ENCODE assay signal across 8 cellular contexts in genomic region chr17:386145-386876, GRCh38. TPM values are rescaled to one million over a fixed set of nuclear protein-coding genes. Genes with fewer than 3 reads are reported as not detected.
A peak's percentile ranks its signal among the peaks of the same experiment; 100 is the strongest.
DNase-seq lines count a peak whose midpoint lies in the region; ATAC-seq and TF ChIP-seq lines count a peak whose summit lies in the region.

No MANE protein-coding gene starts in this region.

- no peak overlapping the region for H3K9ac ChIP-seq in HUES64 (ENCODE audit: low read depth, low read length)

- WGBS in HUES64 = 2% methylated on average over 56 of the region's 56 CpGs

- ATAC-seq in GM19328 (IDR thresholded peaks at IDR 0.05; ENCODE audit: unreplicated experiment) = no peak

- H3K27ac ChIP-seq in HUES64 (ENCODE audit: low read depth, low read length) = no peak overlapping the region

- peaks cover 29% of the 10 kb centered on the region for H3K4me1 ChIP-seq in HUES64 (ENCODE audit: insufficient read depth, low read length)

- no peaks in the 10 kb centered on the region for H3K36me3 ChIP-seq in HUES64 (ENCODE audit: insufficient read depth, low read length)
- no peaks in the 10 kb centered on the region for H3K36me3 ChIP-seq in kidney epithelial cell (ENCODE audit: control insufficient read depth, insufficient read depth, low read length)

- peak; percentile 13 for DNase-seq in DMS79 treated with DMSO at 0.1 percent for 48 hours (lab: John Stamatoyannopoulos, UW)
- no peak for DNase-seq in DMS79 (lab: John Stamatoyannopoulos, UW)
- DNase-seq in UCSD-AML1 (lab: John Stamatoyannopoulos, UW; ENCODE audit: unreplicated experiment) = peak; percentile 69
- peak; percentile 68 to 82 for DNase-seq in T47D (ENCODE audit: low read depth in 1 of 2, low spot score in 1 of 2)
- DNase-seq in kidney epithelial cell (ENCODE audit: low read depth) = no peak
- DNase-seq in stimulated activated CD4-positive, alpha-beta T cell treated with anti-CD3 and anti-CD28 coated beads, Interleukin-2, amount 100 ng/mL, for 48 hours = peak; percentile 74 to 78

- no peak for TF ChIP-seq CTCF in kidney epithelial cell (IDR thresholded peaks at IDR 0.05; ENCODE audit: insufficient read depth, low read length, poor library complexity, severe bottlenecking)

- peak overlapping the region; percentile 36 for H3K4me3 ChIP-seq in HUES64 (ENCODE audit: low read length)
- peak overlapping the region; percentile 35 for H3K4me3 ChIP-seq in kidney epithelial cell (ENCODE audit: low read depth, low read length)

- H3K9me3 ChIP-seq in HUES64 (ENCODE audit: insufficient read depth, low read depth, low read length) = peaks cover 5% of the 10 kb centered on the region; the same call in 1 of the 2 replicates

- in situ Hi-C loops in T47D (cut with HindIII; ENCODE audit: low pct_unique_long_range_greater_than_20kb, low sequenced_read_pairs) = no loop called here

- H3K27me3 ChIP-seq in HUES64 (ENCODE audit: insufficient read depth, low read length) (peaks cover 53% of the 10 kb centered on the region), kidney epithelial cell (ENCODE audit: control insufficient read depth, insufficient read depth, low read length) (no peaks in the 10 kb centered on the region)

RNA-seq across cellular contexts. Expression of gene RPH3AL, which starts 33.7 kb away (rescaled TPM):
- polyA plus RNA-seq in HUES64 (2013, experiment 1 of 2) = 2.3 TPM
- polyA plus RNA-seq in HUES64 (2013, experiment 2 of 2) = 3.7 TPM
- total RNA-seq in kidney epithelial cell = 15.1 and 22.4 TPM in 2 replicates

RNA-seq across cellular contexts. Expression of gene RFLNB, which starts 59.4 kb away (rescaled TPM):
- polyA plus RNA-seq in HUES64 (2013, experiment 1 of 2) = 18.2 TPM
- polyA plus RNA-seq in HUES64 (2013, experiment 2 of 2) = 16.5 TPM
- total RNA-seq in kidney epithelial cell = 32.5 and 34.2 TPM in 2 replicates

Comparison
In these comparisons a context has a peak if more than half of its experiments do, and no peak if none do; other contexts are left out.
1. DNase-seq: peak in DMS79 treated with DMSO at 0.1 percent for 48 hours (single experiment), UCSD-AML1 (single experiment), T47D (2 of 2) and stimulated activated CD4-positive, alpha-beta T cell treated with anti-CD3 and anti-CD28 coated beads, Interleukin-2, amount 100 ng/mL, for 48 hours (2 of 2); none in DMS79 (single experiment) and kidney epithelial cell (single experiment).